9 cellular contexts compared by ENCODE assay signal in genomic region chr10:132961-133898, GRCh38. TPM values are rescaled to one million over a fixed set of nuclear protein-coding genes. Genes with fewer than 3 reads are reported as not detected.
DNase-seq lines count a peak whose midpoint lies in the region; ATAC-seq and TF ChIP-seq lines count a peak whose summit lies in the region.
"Had no signal": no experiment of that assay in that cellular context is flagged by ENCODE, and none has a peak within 500 bp of the region (broad histone marks: within the 10 kb centered on the region; RNA-seq: fewer than 3 reads in every experiment).

No MANE protein-coding gene starts in this region.

- H3K4me3 Mint-ChIP-seq in activated B cell treated with CpG ODN at 0.5 μM for 24 hours, result peak overlapping the region; percentile 84
- peak overlapping the region; percentile 93 for H3K4me3 Mint-ChIP-seq in type B pancreatic cell

- no peaks in the 10 kb centered on the region for H3K9me2 ChIP-seq in hepatocyte (replicated peaks; ENCODE audit: insufficient read depth)

- H3K27ac Mint-ChIP-seq in activated B cell treated with CpG ODN at 0.5 μM for 24 hours (peak overlapping the region; percentile 68), type B pancreatic cell (peak overlapping the region; percentile 93)

- H3K36me3 ChIP-seq in heart right ventricle (no peaks in the 10 kb centered on the region), hepatocyte (replicated peaks; ENCODE audit: insufficient read depth, low read depth) (no peaks in the 10 kb centered on the region)

- peaks cover 36% of the 10 kb centered on the region for H3K4me1 Mint-ChIP-seq in activated B cell treated with CpG ODN at 0.5 μM for 24 hours
- peaks cover 51% of the 10 kb centered on the region for H3K4me1 Mint-ChIP-seq in type B pancreatic cell (ENCODE audit: unreplicated experiment)

- peaks cover 56% of the 10 kb centered on the region for H3K79me2 ChIP-seq in hepatocyte

- peaks cover 15% of the 10 kb centered on the region for H3K27me3 Mint-ChIP-seq in activated B cell treated with CpG ODN at 0.5 μM for 24 hours
- H3K27me3 Mint-ChIP-seq in type B pancreatic cell, result no peaks in the 10 kb centered on the region

- H3K9me3 ChIP-seq in heart right ventricle, result no peaks in the 10 kb centered on the region
- H3K9me3 ChIP-seq in hepatocyte (ENCODE audit: low read depth), result no peaks in the 10 kb centered on the region

- H3K27ac ChIP-seq in heart right ventricle (peak overlapping the region in 2 of 10 donors; percentile 96 to 98), hepatocyte (peak overlapping the region; percentile 99)

- ATAC-seq in heart right ventricle, result no peak
- ATAC-seq in Right ventricle myocardium inferior, result no peak
- ATAC-seq in activated B cell treated with CpG ODN at 0.5 μM for 24 hours (ENCODE audit: low read depth), result no peak
- ATAC-seq in GM18870 (IDR thresholded peaks at IDR 0.05; ENCODE audit: unreplicated experiment), result no peak

- TF ChIP-seq CTCF in heart right ventricle (IDR thresholded peaks at IDR 0.05), result no peak
- TF ChIP-seq CTCF in activated B cell treated with CpG ODN at 0.5 μM for 24 hours (IDR thresholded peaks at IDR 0.05), result no peak
- no peak for TF ChIP-seq CTCF in hepatocyte (IDR thresholded peaks at IDR 0.05; ENCODE audit: poor library complexity)
- no peak for TF ChIP-seq CTCF in type B pancreatic cell (conservative IDR thresholded peaks at IDR 0.05)
- TF ChIP-seq CTCF in lower leg skin (IDR thresholded peaks at IDR 0.05), result no peak

- no peak for TF ChIP-seq POLR2A in lower leg skin (IDR thresholded peaks at IDR 0.05)

- CTCF ChIA-PET in activated B cell treated with CpG ODN at 0.5 μM for 24 hours (lab: Charles Lee), result no interaction called here

- intact Hi-C loops in heart right ventricle (cut with DNase I), result no loop called here
- intact Hi-C loops in Right ventricle myocardium inferior (cut with DNase I), result no loop called here
- intact Hi-C loops in activated B cell treated with CpG ODN at 0.5 μM for 24 hours (cut with micrococcal nuclease), result no loop called here
- intact Hi-C loops in lower leg skin (cut with DNase I; ENCODE audit: low total_unique reads), result no loop called here

- peaks cover 0 to 18% (median 0%) of the 10 kb centered on the region in 7 donors for H3K27me3 ChIP-seq in heart right ventricle
- H3K27me3 ChIP-seq in hepatocyte, result no peaks in the 10 kb centered on the region

- no peaks in the 10 kb centered on the region for H3K9me3 Mint-ChIP-seq in activated B cell treated with CpG ODN at 0.5 μM for 24 hours
- no peaks in the 10 kb centered on the region for H3K9me3 Mint-ChIP-seq in type B pancreatic cell

- peak overlapping the region; percentile 83 for H3K4me2 ChIP-seq in hepatocyte

- peaks cover 21% of the 10 kb centered on the region for H4K20me1 ChIP-seq in hepatocyte (ENCODE audit: insufficient read depth, poor library complexity, severe bottlenecking)

- POLR2A ChIA-PET in activated B cell treated with CpG ODN at 0.5 μM for 24 hours (lab: Charles Lee), result no interaction called here

- DNase-seq in heart right ventricle (no peak), Right ventricle myocardium inferior (ENCODE audit: missing footprints) (no peak), activated B cell treated with CpG ODN at 0.5 μM for 24 hours (no peak), hepatocyte (ENCODE audit: low spot score) (peak; percentile 30), type B pancreatic cell (ENCODE audit: extremely low spot score, unreplicated experiment) (no peak), lower leg skin (ENCODE audit: low spot score in 2 of 2) (no peak)
- no peak for DNase-seq in stimulated activated naive CD4-positive, alpha-beta T cell treated with Interleukin-2 at 50 U/mL for 16 hours (lab: John Stamatoyannopoulos, UW)
- DNase-seq: left cardiac atrium had no signal

- H3K4me1 ChIP-seq in heart right ventricle (peaks cover 3 to 53% (median 35%) of the 10 kb centered on the region in 9 donors), hepatocyte (ENCODE audit: insufficient read depth) (peaks cover 33% of the 10 kb centered on the region)

- WGBS in heart right ventricle, 2 donors, result 73 to 75% methylated on average over 10 of the region's 10 CpGs
- 39% methylated on average over 10 of the region's 10 CpGs for WGBS in hepatocyte (ENCODE audit: low lambda C conversion rate, missing lambda C conversion rate)
- WGBS in lower leg skin, 2 donors, result 68 to 70% methylated on average over 10 of the region's 10 CpGs

- H3K4me3 ChIP-seq in heart right ventricle (peak overlapping the region in 7 of 10 donors; percentile 76 to 98 (median 92)), hepatocyte (peak overlapping the region; percentile 92), lower leg skin (ENCODE audit: low read depth, poor library complexity, severe bottlenecking) (no peak overlapping the region)

- peak overlapping the region; percentile 96 for H2AFZ ChIP-seq in hepatocyte

- H3K36me3 Mint-ChIP-seq in activated B cell treated with CpG ODN at 0.5 μM for 24 hours (ENCODE audit: low read depth) (no peaks in the 10 kb centered on the region), type B pancreatic cell (no peaks in the 10 kb centered on the region)

RNA-seq across cellular contexts. Expression of gene ZMYND11, which starts 2.0 kb away (rescaled TPM):
- total RNA-seq in heart right ventricle (10 to 100 TPM; 63.3 to 95.4 (median 80.0) TPM), Right ventricle myocardium inferior (68.3 TPM), activated B cell treated with CpG ODN at 0.5 μM for 24 hours (24.4 and 25.6 TPM in 2 replicates), hepatocyte (64.3 and 70.2 TPM in 2 replicates), type B pancreatic cell (ENCODE audit: low replicate concordance) (47.5 and 58.7 TPM in 2 replicates), lower leg skin (10 to 100 TPM; 41.0 to 50.8 (median 47.7) TPM)
- polyA plus RNA-seq in heart right ventricle (10 to 100 TPM; 26.6 to 33.5 TPM), hepatocyte (26.3 and 31.5 TPM in 2 replicates)
